17 cellular contexts compared by ENCODE assay signal in genomic region chr3:4889896-4890295, GRCh38.
DNase-seq lines count a peak whose midpoint lies in the region; ATAC-seq and TF ChIP-seq lines count a peak whose summit lies in the region.
"Had no signal": no experiment of that assay in that cellular context is flagged by ENCODE, and none has a peak within 500 bp of the region (broad histone marks: within the 10 kb centered on the region; RNA-seq: fewer than 3 reads in every experiment).

No MANE protein-coding gene starts in this region.

- POLR2A ChIA-PET in MCF 10A (lab: Yijun Ruan, JAX): no interaction called here

- H3K36me3 Mint-ChIP-seq in activated naive CD8-positive, alpha-beta T cell treated with anti-CD3 and anti-CD28 coated beads, Interleukin-2, amount 50 U/mL, for 24 hours (ENCODE audit: low read depth): no peaks in the 10 kb centered on the region
- H3K36me3 Mint-ChIP-seq in immature natural killer cell: no peaks in the 10 kb centered on the region
- H3K36me3 Mint-ChIP-seq in MCF 10A (ENCODE audit: insufficient read depth, unreplicated experiment): no peaks in the 10 kb centered on the region

- DNase-seq in AG20443 (ENCODE audit: low spot score) (peak; percentile 37), LHCN-M2 (ENCODE audit: low read depth) (peak; percentile 25), immature natural killer cell (no peak), DMS153 (lab: John Stamatoyannopoulos, UW) (no peak), MCF 10A (ENCODE audit: unreplicated experiment) (no peak)
- DNase-seq in activated naive CD8-positive, alpha-beta T cell treated with anti-CD3 and anti-CD28 coated beads, Interleukin-2, amount 50 U/mL, for 24 hours: no peak
- DNase-seq in stimulated activated CD4-positive, alpha-beta T cell treated with anti-CD3 and anti-CD28 coated beads, Interleukin-4, amount 100 ng/mL, for 4 hours: no peak
- DNase-seq: activated CD4-positive, alpha-beta T cell treated with anti-CD3 and anti-CD28 coated beads, Interleukin-2, amount 50 U/mL, for 4 hours; activated gamma-delta T cell treated with Interleukin-2 at 50 U/mL for 16 hours; BE2C; NCI-H446; retina; SHP77; testis had no signal

- TF ChIP-seq CTCF in MCF 10A (IDR thresholded peaks at IDR 0.05; ENCODE audit: unreplicated experiment): no peak

- no TSS peak for BruUV-seq in MCF 10A (replicated peaks; lab: Mats Ljungman, UMichigan)

- intact Hi-C loops in MCF 10A (cut with micrococcal nuclease): no loop called here

- CTCF ChIA-PET in MCF 10A (lab: Yijun Ruan, JAX): interaction anchor here (1.1 kb wide), 1 partner anchor 15 kb away, joined by 3 read pairs; no protein-coding TSS in a partner anchor

- peaks cover 5% of the 10 kb centered on the region for H3K9me3 Mint-ChIP-seq in activated naive CD8-positive, alpha-beta T cell treated with anti-CD3 and anti-CD28 coated beads, Interleukin-2, amount 50 U/mL, for 24 hours
- H3K9me3 Mint-ChIP-seq in immature natural killer cell (no peaks in the 10 kb centered on the region), MCF 10A (ENCODE audit: unreplicated experiment) (no peaks in the 10 kb centered on the region)
- H3K9me3 Mint-ChIP-seq: neural crest cell had no signal

- peaks cover 45% of the 10 kb centered on the region for H3K4me1 Mint-ChIP-seq in activated naive CD8-positive, alpha-beta T cell treated with anti-CD3 and anti-CD28 coated beads, Interleukin-2, amount 50 U/mL, for 24 hours
- H3K4me1 Mint-ChIP-seq in immature natural killer cell (peaks cover 22 to 23% of the 10 kb centered on the region in 2 donors), MCF 10A (ENCODE audit: insufficient read depth, unreplicated experiment) (peaks cover 6% of the 10 kb centered on the region)
- H3K4me1 Mint-ChIP-seq: neural crest cell had no signal

- no peak for ATAC-seq in activated naive CD8-positive, alpha-beta T cell treated with anti-CD3 and anti-CD28 coated beads, Interleukin-2, amount 50 U/mL, for 24 hours
- ATAC-seq in HG02884 (IDR thresholded peaks at IDR 0.05; ENCODE audit: unreplicated experiment): no peak
- ATAC-seq: gastroesophageal sphincter had no signal

- no peaks in the 10 kb centered on the region for H3K27me3 Mint-ChIP-seq in activated naive CD8-positive, alpha-beta T cell treated with anti-CD3 and anti-CD28 coated beads, Interleukin-2, amount 50 U/mL, for 24 hours
- H3K27me3 Mint-ChIP-seq in immature natural killer cell (ENCODE audit: low read depth in 3 of 3) (peaks cover 2 to 3% (median 2%) of the 10 kb centered on the region in 3 donors), MCF 10A (ENCODE audit: insufficient read depth, unreplicated experiment) (no peaks in the 10 kb centered on the region)

- peak overlapping the region; percentile 90 for H3K27ac Mint-ChIP-seq in activated naive CD8-positive, alpha-beta T cell treated with anti-CD3 and anti-CD28 coated beads, Interleukin-2, amount 50 U/mL, for 24 hours
- H3K27ac Mint-ChIP-seq in immature natural killer cell (peak overlapping the region; percentile 78 to 95 (median 90)), MCF 10A (ENCODE audit: low read depth, unreplicated experiment) (no peak overlapping the region)

- no peak overlapping the region for H3K4me3 Mint-ChIP-seq in activated naive CD8-positive, alpha-beta T cell treated with anti-CD3 and anti-CD28 coated beads, Interleukin-2, amount 50 U/mL, for 24 hours
- peak overlapping the region in 1 of 5 donors; percentile 54 for H3K4me3 Mint-ChIP-seq in immature natural killer cell
- no peak overlapping the region for H3K4me3 Mint-ChIP-seq in MCF 10A (ENCODE audit: unreplicated experiment)
- H3K4me3 Mint-ChIP-seq: neural crest cell had no signal

Comparison
In these comparisons a context has a peak if more than half of its experiments do, and no peak if none do; other contexts are left out.
1. DNase-seq: peak in AG20443 (single experiment) and LHCN-M2 (single experiment); none in activated naive CD8-positive, alpha-beta T cell treated with anti-CD3 and anti-CD28 coated beads, Interleukin-2, amount 50 U/mL, for 24 hours (single experiment), immature natural killer cell (0 of 3), stimulated activated CD4-positive, alpha-beta T cell treated with anti-CD3 and anti-CD28 coated beads, Interleukin-4, amount 100 ng/mL, for 4 hours (0 of 2), DMS153 (single experiment) and MCF 10A (single experiment).